9 cellular contexts compared by ENCODE assay signal in genomic region chrX:68183612-68184214, GRCh38.
DNase-seq lines count a peak whose midpoint lies in the region; ATAC-seq, FAIRE-seq and TF ChIP-seq lines count a peak whose summit lies in the region.
"Had no signal": no experiment of that assay in that cellular context is flagged by ENCODE, and none has a peak within 500 bp of the region (broad histone marks: within the 10 kb centered on the region; RNA-seq: fewer than 3 reads in every experiment).

No MANE protein-coding gene starts in this region.

- no peak for TF ChIP-seq POLR2A in GM12892 (IDR thresholded peaks at IDR 0.05; ENCODE audit: low read depth, low read length)

- DNase-seq in activated CD4-positive, CD25-positive, alpha-beta regulatory T cell treated with anti-CD3 and anti-CD28 coated beads, Interleukin-2, amount 50 U/mL, for 72 hours, result no peak
- DNase-seq in NCI-H2227 (lab: John Stamatoyannopoulos, UW; ENCODE audit: unreplicated experiment) (peak; percentile 63), retinal pigment epithelial cell (ENCODE audit: low read depth) (no peak), NCI-H446 treated with DMSO at 0.1 percent for 48 hours (lab: John Stamatoyannopoulos, UW) (no peak), GM12892 (ENCODE audit: insufficient read length) (no peak)
- DNase-seq: pancreas had no signal

- peak; percentile 78 to 79 for ATAC-seq in activated CD4-positive, CD25-positive, alpha-beta regulatory T cell treated with anti-CD3 and anti-CD28 coated beads, Interleukin-2, amount 50 U/mL, for 24 hours
- ATAC-seq in HG03571 (IDR thresholded peaks at IDR 0.05; ENCODE audit: unreplicated experiment), result no peak

- TF ChIP-seq CTCF in retinal pigment epithelial cell (conservative IDR thresholded peaks at IDR 0.05; ENCODE audit: low read depth, low read length), result peak; percentile 69

- H3K4me3 ChIP-seq in retinal pigment epithelial cell (ENCODE audit: low read length), result no peak overlapping the region
- H3K4me3 ChIP-seq: pancreas had no signal

- FAIRE-seq in colon (lab: Jason Lieb, UNC) (peak; percentile 21), GM12892 (lab: Jason Lieb, UNC) (no peak)
- FAIRE-seq: pancreas had no signal
